In the genomic region with DNA sequence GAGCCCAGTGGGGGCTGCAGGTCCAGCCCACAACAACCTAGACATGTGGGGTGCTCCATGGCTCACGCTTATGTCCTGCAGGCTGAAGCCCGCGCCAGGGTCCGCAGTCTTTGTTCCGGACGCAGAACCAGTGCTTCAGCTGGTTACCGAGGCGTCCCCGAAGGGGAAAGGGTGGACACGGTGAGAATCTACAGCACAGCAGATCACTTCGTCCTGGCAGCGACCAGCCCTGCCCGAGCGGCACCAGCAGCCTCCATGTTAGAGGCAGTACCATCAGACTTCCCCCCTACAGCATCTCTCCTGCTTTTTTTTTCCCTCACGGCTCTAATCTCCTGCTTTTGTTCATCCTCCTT, we compare ENCODE assay signal across 22 cellular contexts.
"Had no signal": no experiment of that assay in that cellular context is flagged by ENCODE, and none has a peak within 500 bp of the region (broad histone marks: within the 10 kb centered on the region; RNA-seq: fewer than 3 reads in every experiment).

No MANE protein-coding gene starts in this region.

- H3K9me3 ChIP-seq: colonic mucosa, pancreas, right lobe of liver, transverse colon had no signal

- H3K4me3 Mint-ChIP-seq: effector memory CD8-positive, alpha-beta T cell; natural killer cell; stimulated activated naive CD8-positive, alpha-beta T cell treated with anti-CD3 and anti-CD28 coated beads, Interleukin-15, amount 100 ng/mL, for 72 hours had no signal

- H3K27me3 Mint-ChIP-seq: effector memory CD8-positive, alpha-beta T cell; progenitor cell of endocrine pancreas; stimulated activated naive CD8-positive, alpha-beta T cell treated with anti-CD3 and anti-CD28 coated beads, Interleukin-15, amount 100 ng/mL, for 72 hours had no signal

- DNase-seq: central memory CD4-positive, alpha-beta T cell; colonic mucosa; dermis blood vessel endothelial cell; effector memory CD8-positive, alpha-beta T cell; erythroblast; natural killer cell; right lobe of liver; small intestine; stimulated activated CD4-positive, alpha-beta T cell treated with anti-CD3 and anti-CD28 coated beads, Interleukin-12 subunit alpha, Interleukin-12 subunit beta, amount 100 ng/mL, for 4 hours; stimulated activated CD4-positive, alpha-beta T cell treated with anti-CD3 and anti-CD28 coated beads, Interleukin-1b, Interleukin-23, amount 100 ng/mL, for 48 hours; stimulated activated CD4-positive, alpha-beta T cell treated with anti-CD3 and anti-CD28 coated beads, Interleukin-4, amount 100 ng/mL, for 1 hour; stimulated activated CD8-positive, alpha-beta memory T cell treated with anti-CD3 and anti-CD28 coated beads, Interleukin-4, amount 100 ng/mL, for 48 hours; stimulated activated naive CD4-positive, alpha-beta T cell; stimulated activated naive CD8-positive, alpha-beta T cell treated with anti-CD3 and anti-CD28 coated beads, Interleukin-15, amount 100 ng/mL, for 72 hours; transverse colon had no signal

- H3K4me1 Mint-ChIP-seq: natural killer cell; stimulated activated naive CD8-positive, alpha-beta T cell treated with anti-CD3 and anti-CD28 coated beads, Interleukin-15, amount 100 ng/mL, for 72 hours had no signal

- ATAC-seq: effector memory CD8-positive, alpha-beta T cell; left lobe of liver; natural killer cell; pancreas; right lobe of liver; stimulated activated naive CD8-positive, alpha-beta T cell treated with anti-CD3 and anti-CD28 coated beads, Interleukin-15, amount 100 ng/mL, for 72 hours had no signal

- H3K27ac Mint-ChIP-seq: effector memory CD8-positive, alpha-beta T cell; natural killer cell; progenitor cell of endocrine pancreas had no signal

- H3K36me3 ChIP-seq: colonic mucosa, pancreas, right lobe of liver, suprapubic skin, transverse colon had no signal

- FAIRE-seq: endometrium, frontal cortex, keratinocyte, pancreas, small intestine had no signal

- H3K27ac ChIP-seq: colonic mucosa, pancreas, right lobe of liver, suprapubic skin, transverse colon had no signal

- H3K27me3 ChIP-seq: colonic mucosa, pancreas, right lobe of liver, suprapubic skin, transverse colon had no signal

- H3K36me3 Mint-ChIP-seq: natural killer cell had no signal

- H3K4me1 ChIP-seq: colonic mucosa, pancreas, right lobe of liver, suprapubic skin, transverse colon had no signal

- H3K4me3 ChIP-seq: colonic mucosa, pancreas, right lobe of liver, suprapubic skin, transverse colon had no signal
